8 cellular contexts compared by ENCODE assay signal in the genomic region with DNA sequence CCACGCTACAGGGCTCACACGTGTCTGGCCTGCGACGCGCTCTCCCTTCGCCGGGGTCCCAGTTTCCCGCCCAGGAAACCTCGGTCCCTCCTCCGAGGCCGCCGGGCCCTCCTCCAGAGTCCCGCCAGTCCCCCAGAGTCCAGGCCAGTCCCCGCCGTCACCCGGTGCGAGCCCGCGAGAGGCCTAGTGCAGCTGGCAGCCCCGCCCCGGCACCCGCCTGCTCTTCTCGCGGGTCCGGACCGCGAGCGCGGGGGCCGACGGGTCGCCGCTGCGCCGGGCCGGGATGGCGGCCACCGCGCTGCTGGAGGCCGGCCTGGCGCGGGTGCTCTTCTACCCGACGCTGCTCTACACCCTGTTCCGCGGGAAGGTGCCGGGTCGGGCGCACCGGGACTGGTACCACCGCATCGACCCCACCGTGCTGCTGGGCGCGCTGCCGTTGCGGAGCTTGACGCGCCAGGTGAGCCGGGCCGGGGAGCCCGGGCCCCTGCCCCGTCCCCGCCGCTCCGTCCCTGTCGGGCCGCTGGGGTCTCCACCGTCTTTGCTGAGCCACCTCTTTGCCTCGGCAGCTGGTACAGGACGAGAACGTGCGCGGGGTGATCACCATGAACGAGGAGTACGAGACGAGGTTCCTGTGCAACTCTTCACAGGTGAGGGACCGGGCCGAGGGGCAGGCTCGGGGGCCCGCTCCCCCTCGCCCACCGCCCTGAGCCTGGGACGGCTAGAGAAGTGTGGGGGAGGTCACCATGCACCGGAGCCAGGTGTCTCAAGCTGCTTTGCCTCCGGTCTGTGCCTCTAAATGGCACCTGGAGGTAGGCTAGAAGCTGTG. TPM values are rescaled to one million over a fixed set of nuclear protein-coding genes. Genes with fewer than 3 reads are reported as not detected.
DNase-seq lines count a peak whose midpoint lies in the region; ATAC-seq and TF ChIP-seq lines count a peak whose summit lies in the region.

A gene with protein sequence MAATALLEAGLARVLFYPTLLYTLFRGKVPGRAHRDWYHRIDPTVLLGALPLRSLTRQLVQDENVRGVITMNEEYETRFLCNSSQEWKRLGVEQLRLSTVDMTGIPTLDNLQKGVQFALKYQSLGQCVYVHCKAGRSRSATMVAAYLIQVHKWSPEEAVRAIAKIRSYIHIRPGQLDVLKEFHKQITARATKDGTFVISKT (plus strand): TSS at position 260 of the 826 bp plus-strand sequence. CDS start 24 bp downstream, at position 284.

- peaks cover 3% of the 10 kb centered on the region for H3K4me1 ChIP-seq in mucosa of descending colon (ENCODE audit: low read depth)

- peak within 1 kb of the TSS; percentile 70 for H3K4me3 ChIP-seq in epithelial cell of esophagus (ENCODE audit: low read length)
- H3K4me3 ChIP-seq in mucosa of descending colon = peak within 1 kb of the TSS; percentile 72

- no peaks in the 10 kb centered on the region for H3K9me3 Mint-ChIP-seq in stimulated activated effector memory CD8-positive, alpha-beta T cell treated with anti-CD3 and anti-CD28 coated beads, Interleukin-12 subunit alpha, Interleukin-12 subunit beta, amount 100 ng/mL, for 72 hours

- peak; percentile 51 for ATAC-seq in GM18873 (IDR thresholded peaks at IDR 0.05; ENCODE audit: low FRiP score, unreplicated experiment)
- peak; percentile 82 for ATAC-seq in HG03135 (IDR thresholded peaks at IDR 0.05; ENCODE audit: unreplicated experiment)
- peak; percentile 97 for ATAC-seq in mucosa of descending colon
- peak; percentile 96 for ATAC-seq in stimulated activated effector memory CD8-positive, alpha-beta T cell treated with anti-CD3 and anti-CD28 coated beads, Interleukin-12 subunit alpha, Interleukin-12 subunit beta, amount 100 ng/mL, for 72 hours

- no peaks in the 10 kb centered on the region for H3K36me3 ChIP-seq in mucosa of descending colon (ENCODE audit: low read depth)

- H3K27ac Mint-ChIP-seq in stimulated activated effector memory CD8-positive, alpha-beta T cell treated with anti-CD3 and anti-CD28 coated beads, Interleukin-12 subunit alpha, Interleukin-12 subunit beta, amount 100 ng/mL, for 72 hours = peak within 1 kb of the TSS; percentile 92

- DNase-seq in AG20443 (ENCODE audit: low spot score) (peak; percentile 92), NOMO-1 treated with DMSO at 0.1 percent for 48 hours (lab: John Stamatoyannopoulos, UW; ENCODE audit: unreplicated experiment) (peak; percentile 60), epithelial cell of esophagus (ENCODE audit: low read depth) (peak; percentile 79), mucosa of descending colon (peak; percentile 78 to 87 (median 86))
- peak; percentile 64 for DNase-seq in activated CD8-positive, alpha-beta memory T cell treated with anti-CD3 and anti-CD28 coated beads, Interleukin-2, amount 50 U/mL, for 4 hours
- peak; percentile 61 to 84 for DNase-seq in stimulated activated effector memory CD8-positive, alpha-beta T cell treated with anti-CD3 and anti-CD28 coated beads, Interleukin-12 subunit alpha, Interleukin-12 subunit beta, amount 100 ng/mL, for 72 hours (ENCODE audit: low spot score in 2 of 2)

- peak within 1 kb of the TSS; percentile 78 for H3K4me3 Mint-ChIP-seq in stimulated activated effector memory CD8-positive, alpha-beta T cell treated with anti-CD3 and anti-CD28 coated beads, Interleukin-12 subunit alpha, Interleukin-12 subunit beta, amount 100 ng/mL, for 72 hours

- peaks cover 18% of the 10 kb centered on the region for H3K36me3 Mint-ChIP-seq in stimulated activated effector memory CD8-positive, alpha-beta T cell treated with anti-CD3 and anti-CD28 coated beads, Interleukin-12 subunit alpha, Interleukin-12 subunit beta, amount 100 ng/mL, for 72 hours

- intact Hi-C loops in mucosa of descending colon (cut with DNase I, micrococcal nuclease) = no loop called here

- no peaks in the 10 kb centered on the region for H3K9me3 ChIP-seq in mucosa of descending colon

- TF ChIP-seq CTCF in epithelial cell of esophagus (IDR thresholded peaks at IDR 0.05; ENCODE audit: insufficient read depth, low read depth, low read length, missing control alignments) (no peak), mucosa of descending colon (IDR thresholded peaks at IDR 0.05) (no peak)

- H3K4me1 Mint-ChIP-seq in stimulated activated effector memory CD8-positive, alpha-beta T cell treated with anti-CD3 and anti-CD28 coated beads, Interleukin-12 subunit alpha, Interleukin-12 subunit beta, amount 100 ng/mL, for 72 hours = peaks cover 7% of the 10 kb centered on the region

RNA-seq across cellular contexts. Expression of the gene that starts here (rescaled TPM):
- 10 to 100 TPM; 20.8 to 36.1 (median 27.1) TPM for total RNA-seq in mucosa of descending colon

Comparison
In these comparisons a context has a peak if more than half of its experiments do, and no peak if none do; other contexts are left out.
1. Peak in every context shown above with its lines: DNase-seq, ATAC-seq and H3K4me3 ChIP-seq.